In genomic region chr2:25168256-25169072, GRCh38 we compare ENCODE assay signal across 8 cellular contexts. TPM values are rescaled to one million over a fixed set of nuclear protein-coding genes. Genes with fewer than 3 reads are reported as not detected.
DNase-seq lines count a peak whose midpoint lies in the region; ATAC-seq and TF ChIP-seq lines count a peak whose summit lies in the region.

Gene POMC, minus strand, starts transcription at chr2:25168580. Its CDS starts 3,808 bp downstream, at chr2:25164772.

- H3K9me3 ChIP-seq in neural cell (ENCODE audit: low read length), result no peaks in the 10 kb centered on the region

- no peaks in the 10 kb centered on the region for H3K9me2 ChIP-seq in neural cell (ENCODE audit: insufficient read depth, low read length)

- H3K9ac ChIP-seq in neural cell (ENCODE audit: low read length), result no peak within 1 kb of the TSS

- no peaks in the 10 kb centered on the region for H3K79me2 ChIP-seq in neural cell (replicated peaks; ENCODE audit: insufficient read depth, low read length)

- H3K4me3 ChIP-seq in neural cell (ENCODE audit: low read length), result peak within 1 kb of the TSS; percentile 65

- H3K4me2 ChIP-seq in neural cell (ENCODE audit: low read length), result no peak within 1 kb of the TSS

- no peak for TF ChIP-seq CTCF in neural cell (IDR thresholded peaks at IDR 0.05; ENCODE audit: poor library complexity, severe bottlenecking)

- peaks cover 41% of the 10 kb centered on the region for H3K27me3 ChIP-seq in neural cell (ENCODE audit: insufficient read depth, low read depth, low read length)

- no peak within 1 kb of the TSS for H3K27ac ChIP-seq in neural cell (ENCODE audit: low read length)

- H2AFZ ChIP-seq in neural cell (ENCODE audit: low read depth, low read length), result no peak within 1 kb of the TSS

- ATAC-seq in GM18520 (IDR thresholded peaks at IDR 0.05; ENCODE audit: unreplicated experiment) (no peak), HG03196 (IDR thresholded peaks at IDR 0.05; ENCODE audit: unreplicated experiment) (no peak), GM19395 (IDR thresholded peaks at IDR 0.05; ENCODE audit: unreplicated experiment) (no peak)

- TF ChIP-seq EP300 in neural cell (conservative IDR thresholded peaks at IDR 0.05; ENCODE audit: poor library complexity, severe bottlenecking), result no peak

- DNase-seq in CD1c-positive myeloid dendritic cell (ENCODE audit: extremely low spot score), result peak; percentile 40
- peak; percentile 8 for DNase-seq in HK-2 (ENCODE audit: unreplicated experiment)
- DNase-seq in activated T-cell treated with anti-CD3 and anti-CD28 coated beads for 48 hours (ENCODE audit: low read depth), result peak; percentile 21
- DNase-seq in fibroblast of peridontal ligament (ENCODE audit: extremely low read depth), result peak; percentile 3

- no peaks in the 10 kb centered on the region for H4K20me1 ChIP-seq in neural cell (ENCODE audit: insufficient read depth)

- no peak for TF ChIP-seq RAD21 in neural cell (conservative IDR thresholded peaks at IDR 0.05)

- no peaks in the 10 kb centered on the region for H3K36me3 ChIP-seq in neural cell (ENCODE audit: insufficient read depth, low read length)

- H3F3A ChIP-seq in neural cell (ENCODE audit: insufficient read depth, low read length, poor library complexity, severe bottlenecking), result no peaks in the 10 kb centered on the region

TF ChIP-seq in neural cell, 6 proteins besides CTCF, POLR2A, EP300 and RAD21:
- TF ChIP-seq TAF1 (IDR thresholded peaks at IDR 0.05; ENCODE audit: low read depth), result no peak
- peak; percentile 6 for TF ChIP-seq POLR2AphosphoS5 (IDR thresholded peaks at IDR 0.05)
- TF ChIP-seq REST (IDR thresholded peaks at IDR 0.05; ENCODE audit: borderline replicate concordance), result no peak

RNA-seq across cellular contexts. Expression of gene POMC, which starts in this region (rescaled TPM):
- not detected in 2 replicates for polyA plus RNA-seq in neural cell
- not detected in 2 replicates for polyA minus RNA-seq in neural cell
